Comparison of ENCODE assay signal across 28 cellular contexts in genomic region chr11:128865490-128865889, GRCh38. TPM values are rescaled to one million over a fixed set of nuclear protein-coding genes. Genes with fewer than 3 reads are reported as not detected.
A peak's percentile ranks its signal among the peaks of the same experiment; 100 is the strongest.
DNase-seq lines count a peak whose midpoint lies in the region; ATAC-seq, FAIRE-seq and TF ChIP-seq lines count a peak whose summit lies in the region.
"Had no signal": no experiment of that assay in that cellular context is flagged by ENCODE, and none has a peak within 500 bp of the region (broad histone marks: within the 10 kb centered on the region; RNA-seq: fewer than 3 reads in every experiment).

No MANE protein-coding gene starts in this region.

- H3K27me3 ChIP-seq in endothelial cell of umbilical vein (ENCODE audit: control insufficient read depth in 2 of 2, insufficient read depth in 2 of 2, low read length in 2 of 2) (peaks cover 0 to 5% of the 10 kb centered on the region in 2 experiments), upper lobe of right lung (no peaks in the 10 kb centered on the region)
- H3K27me3 ChIP-seq: BLaER1 treated with 17β-estradiol and CSF1 and Interleukin-3, amounts not matched to agents 10 nM and 100 nM; heart left ventricle; ovary had no signal

- no peaks in the 10 kb centered on the region for H3K9me3 Mint-ChIP-seq in activated CD8-positive, alpha-beta T cell treated with anti-CD3 and anti-CD28 coated beads, Interleukin-2, amount 10 ng/mL, durations not matched to agents 7 days and 5 days (ENCODE audit: insufficient read depth)
- H3K9me3 Mint-ChIP-seq: activated CD8-positive, alpha-beta T cell treated with anti-CD3 and anti-CD28 coated beads for 36 hours; activated naive CD8-positive, alpha-beta T cell treated with anti-CD3 and anti-CD28 coated beads, Interleukin-2, amount 50 U/mL, for 24 hours; stimulated activated naive CD8-positive, alpha-beta T cell treated with anti-CD3 and anti-CD28 coated beads, Interleukin-15, Interleukin-2, amounts not matched to agents 100 ng/mL and 50 ng/mL, for 24 hours had no signal

- H4K20me1 ChIP-seq in endothelial cell of umbilical vein (replicated peaks; ENCODE audit: control insufficient read depth, extremely low read depth, insufficient read depth, low read length), result no peaks in the 10 kb centered on the region
- H4K20me1 ChIP-seq: BLaER1 treated with 17β-estradiol and CSF1 and Interleukin-3, amounts not matched to agents 10 nM and 100 nM had no signal

- H3K4me1 ChIP-seq in endothelial cell of umbilical vein (ENCODE audit: control insufficient read depth, extremely low read depth, insufficient read depth, low read length) (peaks cover 2% of the 10 kb centered on the region), upper lobe of right lung (no peaks in the 10 kb centered on the region)
- H3K4me1 ChIP-seq: tibial artery had no signal

- intact Hi-C loops in endothelial cell of umbilical vein (cut with micrococcal nuclease) (loop anchor here (5.0 kb wide), 1 partner anchor 768 kb away; no protein-coding TSS in a partner anchor), upper lobe of right lung (cut with DNase I) (no loop called here)

- no peak for TF ChIP-seq POLR2A in endothelial cell of umbilical vein (IDR thresholded peaks at IDR 0.05; ENCODE audit: low read depth, low read length)

- POLR2A ChIA-PET in endothelial cell of umbilical vein (lab: Charles Lee), result no interaction called here
- POLR2A ChIA-PET in activated CD8-positive, alpha-beta T cell treated with anti-CD3 and anti-CD28 coated beads, Interleukin-2, amount 10 ng/mL, durations not matched to agents 7 days and 5 days (lab: Charles Lee), result no interaction called here

- H3K4me3 ChIP-seq in endothelial cell of umbilical vein (replicated peaks in 1 of 3; ENCODE audit: insufficient read depth in 1 of 3, low read depth in 1 of 3, low read length in 3 of 3) (no peak overlapping the region), upper lobe of right lung (no peak overlapping the region)
- H3K4me3 ChIP-seq: BLaER1 treated with 17β-estradiol and CSF1 and Interleukin-3, amounts not matched to agents 10 nM and 100 nM; GM12878; heart left ventricle; ovary; SK-N-MC; skin epidermis; tibial artery had no signal

- no peak for TF ChIP-seq CTCF in endothelial cell of umbilical vein (IDR thresholded peaks at IDR 0.05; ENCODE audit: extremely low read depth in 1 of 2, insufficient read depth in 1 of 2, low read depth in 1 of 2, low read length in 2 of 2)
- TF ChIP-seq CTCF in upper lobe of right lung (IDR thresholded peaks at IDR 0.05), result no peak

- no peak overlapping the region for H3K4me3 Mint-ChIP-seq in activated CD8-positive, alpha-beta T cell treated with anti-CD3 and anti-CD28 coated beads, Interleukin-2, amount 10 ng/mL, durations not matched to agents 7 days and 5 days
- H3K4me3 Mint-ChIP-seq: activated CD8-positive, alpha-beta T cell treated with anti-CD3 and anti-CD28 coated beads for 36 hours; activated naive CD8-positive, alpha-beta T cell treated with anti-CD3 and anti-CD28 coated beads, Interleukin-2, amount 50 U/mL, for 24 hours; brain; stimulated activated naive CD8-positive, alpha-beta T cell treated with anti-CD3 and anti-CD28 coated beads, Interleukin-15, Interleukin-2, amounts not matched to agents 100 ng/mL and 50 ng/mL, for 24 hours had no signal

- H3K27me3 Mint-ChIP-seq in activated CD8-positive, alpha-beta T cell treated with anti-CD3 and anti-CD28 coated beads, Interleukin-2, amount 10 ng/mL, durations not matched to agents 7 days and 5 days (ENCODE audit: low read depth), result peaks cover 8% of the 10 kb centered on the region
- H3K27me3 Mint-ChIP-seq: activated CD8-positive, alpha-beta T cell treated with anti-CD3 and anti-CD28 coated beads for 36 hours; activated naive CD8-positive, alpha-beta T cell treated with anti-CD3 and anti-CD28 coated beads, Interleukin-2, amount 50 U/mL, for 24 hours; stimulated activated naive CD8-positive, alpha-beta T cell treated with anti-CD3 and anti-CD28 coated beads, Interleukin-15, Interleukin-2, amounts not matched to agents 100 ng/mL and 50 ng/mL, for 24 hours had no signal

- no TSS peak for BruUV-seq in endothelial cell of umbilical vein (replicated peaks; lab: Mats Ljungman, UMichigan)

- dilution Hi-C loops in endothelial cell of umbilical vein (cut with MboI; ENCODE audit: extremely low pct_ligation_motif_present, low sequenced_read_pairs), result no loop called here

- peak; percentile 87 for FAIRE-seq in RCC 7860 (lab: Jason Lieb, UNC)
- peak; percentile 67 for FAIRE-seq in endothelial cell of umbilical vein (lab: Jason Lieb, UNC)
- FAIRE-seq: GM12878 had no signal

- no peaks in the 10 kb centered on the region for H3K4me1 Mint-ChIP-seq in activated CD8-positive, alpha-beta T cell treated with anti-CD3 and anti-CD28 coated beads, Interleukin-2, amount 10 ng/mL, durations not matched to agents 7 days and 5 days (ENCODE audit: low read depth)
- H3K4me1 Mint-ChIP-seq: activated naive CD8-positive, alpha-beta T cell treated with anti-CD3 and anti-CD28 coated beads, Interleukin-2, amount 50 U/mL, for 24 hours had no signal

- H3K36me3 ChIP-seq in endothelial cell of umbilical vein (ENCODE audit: control insufficient read depth in 2 of 2, extremely low read depth in 1 of 2, insufficient read depth in 2 of 2, low read length in 2 of 2) (no peaks in the 10 kb centered on the region), upper lobe of right lung (no peaks in the 10 kb centered on the region)
- H3K36me3 ChIP-seq: BLaER1 treated with 17β-estradiol and CSF1 and Interleukin-3, amounts not matched to agents 10 nM and 100 nM; heart left ventricle; ovary; tibial artery had no signal

- no peaks in the 10 kb centered on the region for H3K9me1 ChIP-seq in endothelial cell of umbilical vein (replicated peaks; ENCODE audit: control insufficient read depth, extremely low read depth, insufficient read depth, low read length)

- no peak for ATAC-seq in activated CD8-positive, alpha-beta T cell treated with anti-CD3 and anti-CD28 coated beads, Interleukin-2, amount 10 ng/mL, durations not matched to agents 7 days and 5 days
- ATAC-seq in GM19328 (IDR thresholded peaks at IDR 0.05; ENCODE audit: unreplicated experiment), result no peak
- no peak for ATAC-seq in upper lobe of right lung
- ATAC-seq: activated CD8-positive, alpha-beta T cell treated with anti-CD3 and anti-CD28 coated beads for 36 hours; activated naive CD8-positive, alpha-beta T cell treated with anti-CD3 and anti-CD28 coated beads, Interleukin-2, amount 50 U/mL, for 24 hours; GM12878; heart left ventricle; left cardiac atrium had no signal

- H3K27ac Mint-ChIP-seq in activated CD8-positive, alpha-beta T cell treated with anti-CD3 and anti-CD28 coated beads, Interleukin-2, amount 10 ng/mL, durations not matched to agents 7 days and 5 days, result no peak overlapping the region
- H3K27ac Mint-ChIP-seq: activated CD8-positive, alpha-beta T cell treated with anti-CD3 and anti-CD28 coated beads for 36 hours; activated naive CD8-positive, alpha-beta T cell treated with anti-CD3 and anti-CD28 coated beads, Interleukin-2, amount 50 U/mL, for 24 hours; brain; stimulated activated naive CD8-positive, alpha-beta T cell treated with anti-CD3 and anti-CD28 coated beads, Interleukin-15, Interleukin-2, amounts not matched to agents 100 ng/mL and 50 ng/mL, for 24 hours had no signal

- H3K9ac ChIP-seq in endothelial cell of umbilical vein (replicated peaks; ENCODE audit: extremely low read depth, insufficient read depth, low read length), result no peak overlapping the region
- H3K9ac ChIP-seq: BLaER1 treated with 17β-estradiol and CSF1 and Interleukin-3, amounts not matched to agents 10 nM and 100 nM had no signal

- DNase-seq in ELR (ENCODE audit: low read depth) (peak; percentile 71), RCC 7860 (ENCODE audit: low spot score) (peak; percentile 55), endothelial cell of umbilical vein (ENCODE audit: low read depth, low spot score) (no peak), renal cortical epithelial cell (ENCODE audit: low read depth) (peak; percentile 94), upper lobe of right lung (no peak)
- no peak for DNase-seq in activated CD8-positive, alpha-beta T cell treated with anti-CD3 and anti-CD28 coated beads, Interleukin-2, amount 10 ng/mL, durations not matched to agents 7 days and 5 days
- DNase-seq: activated CD4-positive, CD25-positive, alpha-beta regulatory T cell treated with anti-CD3 and anti-CD28 coated beads, Interleukin-2, amount 50 U/mL, for 72 hours; activated CD8-positive, alpha-beta T cell treated with anti-CD3 and anti-CD28 coated beads for 36 hours; activated naive CD8-positive, alpha-beta T cell treated with anti-CD3 and anti-CD28 coated beads, Interleukin-2, amount 50 U/mL, for 24 hours; DMS79; heart left ventricle; left cardiac atrium; NCI-H1092; NCI-H187; NCI-H69; ovary; retina; tibial artery had no signal

- CTCF ChIA-PET in endothelial cell of umbilical vein (lab: Charles Lee), result interaction anchor here (0.6 kb wide), 1 partner anchor 41 kb away, joined by 3 read pairs; no protein-coding TSS in a partner anchor
- CTCF ChIA-PET in activated CD8-positive, alpha-beta T cell treated with anti-CD3 and anti-CD28 coated beads, Interleukin-2, amount 10 ng/mL, durations not matched to agents 7 days and 5 days (lab: Charles Lee), result interaction anchor here (1.0 to 1.7 kb wide), 4 partner anchors 17 to 708 kb away, joined by 3 to 5 read pairs (median 4); no protein-coding TSS in a partner anchor

- H3K27ac ChIP-seq in endothelial cell of umbilical vein (ENCODE audit: insufficient read depth, low read depth, low read length), result no peak overlapping the region
- no peak overlapping the region for H3K27ac ChIP-seq in upper lobe of right lung
- H3K27ac ChIP-seq: BLaER1 treated with 17β-estradiol and CSF1 and Interleukin-3, amounts not matched to agents 10 nM and 100 nM; heart left ventricle; ovary; SK-N-MC; skin epidermis; tibial artery had no signal

- no peak overlapping the region for H3K4me2 ChIP-seq in endothelial cell of umbilical vein (ENCODE audit: insufficient read depth, low read length)
- H3K4me2 ChIP-seq: BLaER1 treated with 17β-estradiol and CSF1 and Interleukin-3, amounts not matched to agents 10 nM and 100 nM had no signal

- H3K9me3 ChIP-seq in endothelial cell of umbilical vein (replicated peaks; ENCODE audit: control insufficient read depth, insufficient read depth, low read length) (no peaks in the 10 kb centered on the region), upper lobe of right lung (no peaks in the 10 kb centered on the region)
- H3K9me3 ChIP-seq: BLaER1 treated with 17β-estradiol and CSF1 and Interleukin-3, amounts not matched to agents 10 nM and 100 nM; heart left ventricle; ovary; tibial artery had no signal

- H3K36me3 Mint-ChIP-seq in activated CD8-positive, alpha-beta T cell treated with anti-CD3 and anti-CD28 coated beads, Interleukin-2, amount 10 ng/mL, durations not matched to agents 7 days and 5 days (ENCODE audit: low read depth), result no peaks in the 10 kb centered on the region
- H3K36me3 Mint-ChIP-seq: brain had no signal

- H3K79me2 ChIP-seq in endothelial cell of umbilical vein (ENCODE audit: control insufficient read depth, insufficient read depth, low read length), result no peaks in the 10 kb centered on the region

- no peak overlapping the region for H2AFZ ChIP-seq in endothelial cell of umbilical vein (ENCODE audit: low read depth, low read length)

RNA-seq across cellular contexts. Expression of gene KCNJ1, which starts 1.6 kb away (rescaled TPM):
- total RNA-seq in endothelial cell of umbilical vein (not detected in 2 replicates), renal cortical epithelial cell (33.8 TPM in 1 of 2 replicates, not detected in the other), upper lobe of right lung (0.23 TPM)
- 0.03 TPM in 1 of 2 replicates, not detected in the other for polyA plus RNA-seq in endothelial cell of umbilical vein
- not detected in 2 replicates for polyA plus RNA-seq in endothelial cell of umbilical vein (2011; cell fraction: cytosol; rRNA removed)
- polyA plus RNA-seq in endothelial cell of umbilical vein (2011; cell fraction: nucleus; rRNA removed), result 0.04 and 0.11 TPM in 2 replicates
- polyA plus RNA-seq in endothelial cell of umbilical vein (2012), result not detected in 2 replicates
- 0.08 and 0.12 TPM in 2 replicates for polyA minus RNA-seq in endothelial cell of umbilical vein
- polyA minus RNA-seq in endothelial cell of umbilical vein (2011; cell fraction: cytosol; rRNA and poly(A)+ RNA removed), result not detected
- 0.10 TPM in 1 of 2 replicates, not detected in the other for polyA minus RNA-seq in endothelial cell of umbilical vein (2011; cell fraction: nucleus; rRNA and poly(A)+ RNA removed)
- total RNA-seq in activated CD8-positive, alpha-beta T cell treated with anti-CD3 and anti-CD28 coated beads, Interleukin-2, amount 10 ng/mL, durations not matched to agents 7 days and 5 days, result not detected
- total RNA-seq: activated CD8-positive, alpha-beta T cell treated with anti-CD3 and anti-CD28 coated beads for 36 hours; chondrocyte; GM12878; left cardiac atrium; T-helper 1 cell treated with Interleukin-12 subunit alpha and Interleukin-12 subunit beta and Interleukin-4 antibody, amounts not matched to agents 30 ng/mL and 1 ng/mL, for 36 hours had no signal
- polyA plus RNA-seq: GM12878, ovary had no signal

RNA-seq across cellular contexts. Expression of gene KCNJ5, which starts 25.7 kb away (rescaled TPM):
- total RNA-seq in endothelial cell of umbilical vein (0.13 and 0.14 TPM in 2 replicates), renal cortical epithelial cell (0.65 TPM in 1 of 2 replicates, not detected in the other), upper lobe of right lung (8.5 TPM)
- 0.03 TPM in 1 of 2 replicates, not detected in the other for polyA plus RNA-seq in endothelial cell of umbilical vein
- 0.03 TPM in 1 of 2 replicates, not detected in the other for polyA plus RNA-seq in endothelial cell of umbilical vein (2011; cell fraction: cytosol; rRNA removed)
- polyA plus RNA-seq in endothelial cell of umbilical vein (2011; cell fraction: nucleus; rRNA removed), result 0.08 TPM in 1 of 2 replicates, not detected in the other
- not detected in 2 replicates for polyA plus RNA-seq in endothelial cell of umbilical vein (2012)
- polyA minus RNA-seq in endothelial cell of umbilical vein, result not detected in 2 replicates
- polyA minus RNA-seq in endothelial cell of umbilical vein (2011; cell fraction: cytosol; rRNA and poly(A)+ RNA removed), result not detected
- not detected in 2 replicates for polyA minus RNA-seq in endothelial cell of umbilical vein (2011; cell fraction: nucleus; rRNA and poly(A)+ RNA removed)
- total RNA-seq in activated CD8-positive, alpha-beta T cell treated with anti-CD3 and anti-CD28 coated beads, Interleukin-2, amount 10 ng/mL, durations not matched to agents 7 days and 5 days, result not detected
- total RNA-seq: activated CD8-positive, alpha-beta T cell treated with anti-CD3 and anti-CD28 coated beads for 36 hours; GM12878; lung microvascular endothelial cell; T-helper 1 cell treated with Interleukin-12 subunit alpha and Interleukin-12 subunit beta and Interleukin-4 antibody, amounts not matched to agents 30 ng/mL and 1 ng/mL, for 36 hours had no signal

Comparison
In these comparisons a context has a peak if more than half of its experiments do, and no peak if none do; other contexts are left out.
1. DNase-seq: peak in ELR (single experiment), RCC 7860 (single experiment) and renal cortical epithelial cell (single experiment); none in endothelial cell of umbilical vein (single experiment), activated CD8-positive, alpha-beta T cell treated with anti-CD3 and anti-CD28 coated beads, Interleukin-2, amount 10 ng/mL, durations not matched to agents 7 days and 5 days (single experiment) and upper lobe of right lung (single experiment).